In genomic region chr12:106301241-106301610, GRCh38 we compare ENCODE assay signal across 8 cellular contexts. TPM values are rescaled to one million over a fixed set of nuclear protein-coding genes. Genes with fewer than 3 reads are reported as not detected.
DNase-seq lines count a peak whose midpoint lies in the region; ATAC-seq and FAIRE-seq lines count a peak whose summit lies in the region.

No MANE protein-coding gene starts in this region.

- peak overlapping the region; percentile 77 for H2AFZ ChIP-seq in neuronal stem cell (ENCODE audit: low read length)

- H4K91ac ChIP-seq in neuronal stem cell (ENCODE audit: low read depth, low read length, poor library complexity): no peak overlapping the region

- peak overlapping the region; percentile 98 to 100 (median 100) for H3K27ac Mint-ChIP-seq in CD4-positive, CD25-positive, alpha-beta regulatory T cell

- peaks cover 2% of the 10 kb centered on the region for H3K79me1 ChIP-seq in neuronal stem cell (ENCODE audit: low read depth, low read length)

- peak overlapping the region; percentile 71 for H3K4me3 ChIP-seq in CD4-positive, CD25-positive, alpha-beta regulatory T cell (ENCODE audit: low read depth, low read length)
- H3K4me3 ChIP-seq in effector memory CD4-positive, alpha-beta T cell (ENCODE audit: insufficient read depth, low read depth, low read length, poor library complexity, severe bottlenecking): no peak overlapping the region
- no peak overlapping the region for H3K4me3 ChIP-seq in neuronal stem cell (ENCODE audit: low read length in 2 of 2)

- no peak overlapping the region for H3K4me2 ChIP-seq in neuronal stem cell (ENCODE audit: insufficient read depth, low read length, poor library complexity, severe bottlenecking)

- H3K27me3 Mint-ChIP-seq in CD4-positive, CD25-positive, alpha-beta regulatory T cell: peaks cover 14% of the 10 kb centered on the region

- H3K4me1 Mint-ChIP-seq in CD4-positive, CD25-positive, alpha-beta regulatory T cell: peaks cover 31 to 66% (median 50%) of the 10 kb centered on the region in 4 donors

- no peak overlapping the region for H3K4ac ChIP-seq in neuronal stem cell (ENCODE audit: low read length)

- no peak for DNase-seq in CD4-positive, CD25-positive, alpha-beta regulatory T cell
- DNase-seq in NCI-H69 (lab: John Stamatoyannopoulos, UW): peak; percentile 67
- no peak for DNase-seq in effector memory CD4-positive, alpha-beta T cell
- no peak for DNase-seq in neuronal stem cell (ENCODE audit: low spot score)
- DNase-seq in frontal cortex (ENCODE audit: low spot score in 2 of 2): no peak
- no peak for DNase-seq in AG20443 (ENCODE audit: low spot score)
- DNase-seq in activated CD4-positive, alpha-beta T cell treated with anti-CD3 and anti-CD28 coated beads, Interleukin-2, amount 50 U/mL, for 1 hour: no peak

- H2BK12ac ChIP-seq in neuronal stem cell (ENCODE audit: low read length): no peak overlapping the region

- no peak overlapping the region for H3K14ac ChIP-seq in neuronal stem cell (ENCODE audit: low read length)

- no peak for ATAC-seq in CD4-positive, CD25-positive, alpha-beta regulatory T cell (ENCODE audit: low read depth in 2 of 2)
- no peak for ATAC-seq in HG02840 (IDR thresholded peaks at IDR 0.05; ENCODE audit: low FRiP score, unreplicated experiment)

- no peaks in the 10 kb centered on the region for H3K9me3 ChIP-seq in CD4-positive, CD25-positive, alpha-beta regulatory T cell (ENCODE audit: control insufficient read depth in 2 of 2, low read length in 2 of 2)
- H3K9me3 ChIP-seq in effector memory CD4-positive, alpha-beta T cell (ENCODE audit: control insufficient read depth, low read length): no peaks in the 10 kb centered on the region
- no peaks in the 10 kb centered on the region for H3K9me3 ChIP-seq in neuronal stem cell (replicated peaks in 1 of 2; ENCODE audit: control insufficient read depth in 2 of 2, insufficient read depth in 1 of 2, low read depth in 1 of 2, low read length in 2 of 2)

- H3K36me3 Mint-ChIP-seq in CD4-positive, CD25-positive, alpha-beta regulatory T cell: peaks cover 7% of the 10 kb centered on the region

- H4K8ac ChIP-seq in neuronal stem cell (ENCODE audit: low read depth, low read length): no peak overlapping the region

- no CpG with 5 or more reads among the region's 1 CpG for WGBS in neuronal stem cell (ENCODE audit: extremely low coverage in 2 of 2, insufficient read length in 2 of 2, insufficient replicate concordance in 1 of 2), 2 donors

- peaks cover 35% of the 10 kb centered on the region for H3K4me1 ChIP-seq in CD4-positive, CD25-positive, alpha-beta regulatory T cell (ENCODE audit: control insufficient read depth, insufficient read depth, low read length, poor library complexity, severe bottlenecking)
- H3K4me1 ChIP-seq in effector memory CD4-positive, alpha-beta T cell (ENCODE audit: control insufficient read depth, insufficient read depth, low read length, poor library complexity, severe bottlenecking): peaks cover 34% of the 10 kb centered on the region
- H3K4me1 ChIP-seq in neuronal stem cell (ENCODE audit: control insufficient read depth in 2 of 2, insufficient read depth in 1 of 2, low read depth in 1 of 2, low read length in 2 of 2): peaks cover 6 to 18% of the 10 kb centered on the region in 2 donors

- no peak overlapping the region for H2BK15ac ChIP-seq in neuronal stem cell (ENCODE audit: low read length)

- no peaks in the 10 kb centered on the region for H3K9me3 Mint-ChIP-seq in CD4-positive, CD25-positive, alpha-beta regulatory T cell

- H2BK5ac ChIP-seq in neuronal stem cell (ENCODE audit: low read length): no peak overlapping the region

- no peak for FAIRE-seq in frontal cortex (lab: Jason Lieb, UNC)

- H2BK120ac ChIP-seq in neuronal stem cell (ENCODE audit: low read depth, low read length): no peak overlapping the region

- no peaks in the 10 kb centered on the region for H3K27me3 ChIP-seq in CD4-positive, CD25-positive, alpha-beta regulatory T cell (ENCODE audit: control insufficient read depth, insufficient read depth, low read length)
- no peaks in the 10 kb centered on the region for H3K27me3 ChIP-seq in effector memory CD4-positive, alpha-beta T cell (replicated peaks; ENCODE audit: control insufficient read depth, insufficient read depth, low read length, poor library complexity, severe bottlenecking)
- H3K27me3 ChIP-seq in neuronal stem cell (ENCODE audit: control insufficient read depth in 3 of 3, insufficient read depth in 3 of 3, low read depth in 1 of 3, low read length in 3 of 3): peaks cover 0 to 3% (median 2%) of the 10 kb centered on the region in 3 experiments

- no peak overlapping the region for H3K9ac ChIP-seq in neuronal stem cell (ENCODE audit: low read depth, low read length, poor library complexity)

- H2AK5ac ChIP-seq in neuronal stem cell (ENCODE audit: low read depth, low read length): no peak overlapping the region

- peaks cover 6% of the 10 kb centered on the region for H3K36me3 ChIP-seq in CD4-positive, CD25-positive, alpha-beta regulatory T cell (ENCODE audit: control insufficient read depth, insufficient read depth, low read length)
- no peaks in the 10 kb centered on the region for H3K36me3 ChIP-seq in effector memory CD4-positive, alpha-beta T cell (ENCODE audit: control insufficient read depth, insufficient read depth, low read length)
- no peaks in the 10 kb centered on the region for H3K36me3 ChIP-seq in neuronal stem cell (replicated peaks in 1 of 2; ENCODE audit: control insufficient read depth in 2 of 2, insufficient read depth in 2 of 2, low read length in 2 of 2)

- H3K27ac ChIP-seq in CD4-positive, CD25-positive, alpha-beta regulatory T cell (ENCODE audit: insufficient read depth, low read length, poor library complexity, severe bottlenecking): peak overlapping the region; percentile 99
- H3K27ac ChIP-seq in effector memory CD4-positive, alpha-beta T cell (ENCODE audit: insufficient read depth, low read length, poor library complexity, severe bottlenecking): peak overlapping the region; percentile 99
- H3K27ac ChIP-seq in neuronal stem cell (replicated peaks; ENCODE audit: low read length): no peak overlapping the region

- peak overlapping the region; percentile 91 to 96 (median 93) for H3K4me3 Mint-ChIP-seq in CD4-positive, CD25-positive, alpha-beta regulatory T cell

- no peak overlapping the region for H3K23ac ChIP-seq in neuronal stem cell (ENCODE audit: low read depth, low read length, poor library complexity)

- H3K18ac ChIP-seq in neuronal stem cell (ENCODE audit: low read length): no peak overlapping the region

RNA-seq across cellular contexts. Expression of gene TCP11L2, which starts 1.3 kb away (rescaled TPM):
- 153 TPM for total RNA-seq in CD4-positive, CD25-positive, alpha-beta regulatory T cell
- polyA plus RNA-seq in CD4-positive, CD25-positive, alpha-beta regulatory T cell: 10 to 100 TPM; 46.0 to 65.9 (median 64.6) TPM
- polyA plus RNA-seq in neuronal stem cell (2013, experiment 1 of 2): 5.3 TPM
- 5.4 TPM for polyA plus RNA-seq in neuronal stem cell (2013, experiment 2 of 2)
- 47.3 TPM for total RNA-seq in frontal cortex

RNA-seq across cellular contexts. Expression of gene CKAP4, which starts 53.4 kb away (rescaled TPM):
- total RNA-seq in CD4-positive, CD25-positive, alpha-beta regulatory T cell: 4.8 TPM
- 1 to 10 TPM; 3.4 to 6.0 (median 4.0) TPM for polyA plus RNA-seq in CD4-positive, CD25-positive, alpha-beta regulatory T cell
- 122 TPM for polyA plus RNA-seq in neuronal stem cell (2013, experiment 1 of 2)
- polyA plus RNA-seq in neuronal stem cell (2013, experiment 2 of 2): 125 TPM
- 24.1 TPM for total RNA-seq in frontal cortex

RNA-seq across cellular contexts. Expression of gene POLR3B, which starts 56.3 kb away (rescaled TPM):
- total RNA-seq in CD4-positive, CD25-positive, alpha-beta regulatory T cell: 5.2 TPM
- 1 to 10 TPM; 3.4 to 5.7 (median 4.6) TPM for polyA plus RNA-seq in CD4-positive, CD25-positive, alpha-beta regulatory T cell
- 4.1 TPM for polyA plus RNA-seq in neuronal stem cell (2013, experiment 1 of 2)
- polyA plus RNA-seq in neuronal stem cell (2013, experiment 2 of 2): 4.2 TPM
- 16.3 TPM for total RNA-seq in frontal cortex
